In genomic region chrX:53093177-53093655, GRCh38 we compare ENCODE assay signal across 8 cellular contexts.
A peak's percentile ranks its signal among the peaks of the same experiment; 100 is the strongest.
DNase-seq lines count a peak whose midpoint lies in the region; ATAC-seq and TF ChIP-seq lines count a peak whose summit lies in the region.

No MANE protein-coding gene starts in this region.

- H3K4me3 ChIP-seq in GM08714 (ENCODE audit: low read length) = peak overlapping the region; percentile 75
- peak overlapping the region; percentile 41 for H3K4me3 ChIP-seq in choroid plexus epithelial cell (ENCODE audit: low read depth, low read length)

- peak overlapping the region; percentile 73 for H3K27ac ChIP-seq in layer of hippocampus (ENCODE audit: low read depth, low read length)

- ATAC-seq in HG02943 (IDR thresholded peaks at IDR 0.05; ENCODE audit: low read depth, unreplicated experiment) (peak; percentile 51), HG03108 (IDR thresholded peaks at IDR 0.05; ENCODE audit: unreplicated experiment) (no peak)
- peak; percentile 62 to 65 for ATAC-seq in activated CD4-positive, CD25-positive, alpha-beta regulatory T cell treated with anti-CD3 and anti-CD28 coated beads, Interleukin-2, amount 50 U/mL, for 24 hours

- DNase-seq in NCI-H2227 (lab: John Stamatoyannopoulos, UW; ENCODE audit: unreplicated experiment) (peak; percentile 94), choroid plexus epithelial cell (ENCODE audit: low read depth) (peak; percentile 87)
- DNase-seq in stimulated activated CD4-positive, alpha-beta T cell treated with anti-CD3 and anti-CD28 coated beads, Interleukin-1b, Interleukin-23, amount 100 ng/mL, for 24 hours (ENCODE audit: low read depth in 4 of 4, low spot score in 1 of 4) = peak in 3 of 4 experiments; percentile 55 to 68 (median 59)

- no peaks in the 10 kb centered on the region for H3K27me3 ChIP-seq in layer of hippocampus (ENCODE audit: control insufficient read depth, insufficient read depth, low read length)

- peak; percentile 71 for TF ChIP-seq CTCF in choroid plexus epithelial cell (conservative IDR thresholded peaks at IDR 0.05; ENCODE audit: low read depth, low read length)
